In the genomic region with DNA sequence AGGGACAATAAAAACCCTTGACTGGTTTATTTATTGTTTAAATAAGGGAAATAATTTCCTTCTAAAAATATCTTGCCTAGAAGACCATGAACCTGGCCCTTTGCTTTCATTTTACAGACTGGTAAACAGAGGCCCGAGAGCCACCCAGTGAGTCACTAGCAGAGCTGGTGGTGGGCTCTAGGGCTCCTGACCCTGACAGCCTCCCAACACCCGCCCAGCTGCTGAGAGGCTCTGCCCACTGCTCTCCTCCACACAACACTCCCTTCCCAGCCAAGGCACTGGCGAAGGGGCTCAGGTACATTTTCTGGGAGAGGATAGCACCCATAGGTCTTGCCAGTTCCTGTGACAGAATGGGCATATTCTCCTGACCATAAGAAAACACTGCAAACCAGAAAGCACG, we compare ENCODE assay signal across 24 cellular contexts. TPM values are rescaled to one million over a fixed set of nuclear protein-coding genes. Genes with fewer than 3 reads are reported as not detected.
"Had no signal": no experiment of that assay in that cellular context is flagged by ENCODE, and none has a peak within 500 bp of the region (broad histone marks: within the 10 kb centered on the region; RNA-seq: fewer than 3 reads in every experiment).

No MANE protein-coding gene starts in this region.

- H3K9me3 ChIP-seq: heart right ventricle, ovary, right atrium auricular region, sigmoid colon, suprapubic skin, tibial artery had no signal

- H3K4me1 ChIP-seq: right atrium auricular region, suprapubic skin, tibial artery had no signal

- H2AFZ ChIP-seq: neural progenitor cell had no signal

- H3K27me3 ChIP-seq: dorsolateral prefrontal cortex, heart right ventricle, neural progenitor cell, ovary, right atrium auricular region, sigmoid colon, suprapubic skin, tibial artery had no signal

- FAIRE-seq: frontal cortex had no signal

- H3K4me3 ChIP-seq: dorsolateral prefrontal cortex, heart right ventricle, neural progenitor cell, ovary, right atrium auricular region, sigmoid colon, skin epidermis, suprapubic skin, tibial artery had no signal

- H3K4me2 ChIP-seq: neural progenitor cell had no signal

- DNase-seq: cortex of kidney; effector CD8-positive, alpha-beta T cell; islet precursor cell; mammary epithelial cell; natural killer cell; sigmoid colon; stimulated activated CD4-positive, alpha-beta T cell treated with anti-CD3 and anti-CD28 coated beads, Interleukin-12 subunit alpha, Interleukin-12 subunit beta, amount 100 ng/mL, for 4 hours; stimulated activated naive CD4-positive, alpha-beta T cell; tibial artery had no signal

- H3K36me3 ChIP-seq: neural progenitor cell, ovary had no signal

- ATAC-seq: natural killer cell had no signal

- H3K27ac ChIP-seq: heart right ventricle, neural progenitor cell, ovary, right atrium auricular region, sigmoid colon, skin epidermis, suprapubic skin, tibial artery had no signal

RNA-seq across cellular contexts. Expression of gene PPEF2, which starts 18.1 kb away (rescaled TPM):
- total RNA-seq: cerebellum, glomerular endothelial cell, heart right ventricle, mammary epithelial cell, mesenteric fat pad, myocyte, ovary, posterior vena cava, right atrium auricular region, suprapubic skin, ureter had no signal
- polyA plus RNA-seq: esophagus, heart right ventricle, mammary epithelial cell, ovary had no signal
